1 cellular context compared by ENCODE assay signal in genomic region chr7:64794171-64794844, GRCh38.
A peak's percentile ranks its signal among the peaks of the same experiment; 100 is the strongest.
TF ChIP-seq lines count a peak whose summit lies in the region.

TSS of gene ZNF138 (plus strand) at chr7:64794428. CDS start at chr7:64794569, 141 bp downstream.

TF ChIP-seq in GM12878, 131 proteins besides CTCF, POLR2A, EP300 and RAD21 (continued from another document and continues in another):
- TF ChIP-seq SKIL (IDR thresholded peaks at IDR 0.05; ENCODE audit: low read depth, poor library complexity, severe bottlenecking) = peak; percentile 39
- no peak for TF ChIP-seq WRNIP1 (IDR thresholded peaks at IDR 0.05; ENCODE audit: borderline replicate concordance, low read depth, low read length)
- no peak; the same call in 1 of the 2 replicates for TF ChIP-seq NFYA (IDR thresholded peaks at IDR 0.05; ENCODE audit: borderline replicate concordance, low read depth, low read length)
- peak; percentile 41 to 69; a peak in 2 of 4 replicates for TF ChIP-seq BHLHE40 (IDR thresholded peaks at IDR 0.05; ENCODE audit: borderline replicate concordance in 1 of 2, low read depth in 2 of 2, low read length in 1 of 2)
- TF ChIP-seq E2F4 (IDR thresholded peaks at IDR 0.05; ENCODE audit: low read depth, low read length) = peak; percentile 82
- no peak for TF ChIP-seq BMI1 (IDR thresholded peaks at IDR 0.05; ENCODE audit: borderline replicate concordance)
- TF ChIP-seq LARP7 (IDR thresholded peaks at IDR 0.05) = peak; percentile 61; the same call in 1 of the 2 replicates
- TF ChIP-seq PBX3 (IDR thresholded peaks at IDR 0.05; ENCODE audit: insufficient replicate concordance, low read depth, low read length) = peak; percentile 95
- TF ChIP-seq USF2 (IDR thresholded peaks at IDR 0.05; ENCODE audit: borderline replicate concordance, low read depth, low read length) = no peak
- peak; percentile 69; the same call in 1 of the 2 replicates for TF ChIP-seq ASH2L (IDR thresholded peaks at IDR 0.05; ENCODE audit: borderline replicate concordance, low read depth)
- peak; percentile 84 for TF ChIP-seq FOS (IDR thresholded peaks at IDR 0.05; ENCODE audit: borderline replicate concordance, extremely low read depth, insufficient read length)
- TF ChIP-seq ATF7 (IDR thresholded peaks at IDR 0.05; ENCODE audit: low read depth) = peak; percentile 78
- TF ChIP-seq RELB (IDR thresholded peaks at IDR 0.05; ENCODE audit: low read depth) = 0 out of 2 replicates have a peak, but pooled peaks have one; percentile 36
- no peak for TF ChIP-seq SUPT20H (IDR thresholded peaks at IDR 0.05; ENCODE audit: borderline replicate concordance, control insufficient read depth, low read depth, low read length)
- TF ChIP-seq SRF (IDR thresholded peaks at IDR 0.05; ENCODE audit: low read depth in 2 of 2, low read length in 2 of 2) = 0 out of 4 replicates have a peak, but pooled peaks have one; percentile 26 to 50
- no peak for TF ChIP-seq BCL11A (IDR thresholded peaks at IDR 0.05; ENCODE audit: low read depth, low read length)
- peak; percentile 71 for TF ChIP-seq CEBPZ (IDR thresholded peaks at IDR 0.05; ENCODE audit: low read depth, low read length)
- TF ChIP-seq IRF5 (IDR thresholded peaks at IDR 0.05; ENCODE audit: borderline replicate concordance) = no peak
- TF ChIP-seq IKZF2 (IDR thresholded peaks at IDR 0.05) = peak in 1 of 2 experiments; percentile 34; a peak in 1 of 4 replicates
- no peak for TF ChIP-seq ETV6 (conservative IDR thresholded peaks at IDR 0.05 in 1 of 2, IDR thresholded peaks at IDR 0.05 in 1 of 2; ENCODE audit: borderline replicate concordance in 1 of 2, low read depth in 1 of 2)
- peak; percentile 83 for TF ChIP-seq NBN (IDR thresholded peaks at IDR 0.05)
- no peak; the same call in 1 of the 2 replicates for TF ChIP-seq MTA3 (IDR thresholded peaks at IDR 0.05; ENCODE audit: borderline replicate concordance, low read length)
- TF ChIP-seq CBX3 (IDR thresholded peaks at IDR 0.05; ENCODE audit: borderline replicate concordance, low read depth) = no peak
- no peak for TF ChIP-seq NR2C1 (IDR thresholded peaks at IDR 0.05)
- TF ChIP-seq TARDBP (IDR thresholded peaks at IDR 0.05; ENCODE audit: borderline replicate concordance) = peak; percentile 42; the same call in 1 of the 2 replicates
- peak; percentile 90 for TF ChIP-seq SMARCA5 (IDR thresholded peaks at IDR 0.05)
- TF ChIP-seq TAF1 (IDR thresholded peaks at IDR 0.05; ENCODE audit: borderline replicate concordance, low read depth, low read length) = peak; percentile 68
- TF ChIP-seq RBBP5 (conservative IDR thresholded peaks at IDR 0.05) = no peak; the same call in 1 of the 2 replicates
- TF ChIP-seq GATAD2B (conservative IDR thresholded peaks at IDR 0.05; ENCODE audit: low read depth) = peak; percentile 63; the same call in 1 of the 2 replicates
- no peak for TF ChIP-seq STAT1 (conservative IDR thresholded peaks at IDR 0.05)
- 0 out of 2 replicates have a peak, but pooled peaks have one; percentile 26 for TF ChIP-seq ZNF207 (IDR thresholded peaks at IDR 0.05; ENCODE audit: borderline replicate concordance)
- TF ChIP-seq HDAC6 (IDR thresholded peaks at IDR 0.05; ENCODE audit: unreplicated experiment) = no peak
- no peak for TF ChIP-seq EZH2 (IDR thresholded peaks at IDR 0.05; ENCODE audit: borderline replicate concordance, control insufficient read depth, low read depth, low read length)
- TF ChIP-seq NKRF (conservative IDR thresholded peaks at IDR 0.05) = peak; percentile 91
- no peak for TF ChIP-seq KAT2A (conservative IDR thresholded peaks at IDR 0.05; ENCODE audit: control insufficient read depth, low read depth, low read length)
- no peak for TF ChIP-seq MYB (IDR thresholded peaks at IDR 0.05; ENCODE audit: borderline replicate concordance, low read depth, low read length)
- no peak for TF ChIP-seq SUZ12 (IDR thresholded peaks at IDR 0.05; ENCODE audit: unreplicated experiment)
- no peak for TF ChIP-seq FOXM1 (IDR thresholded peaks at IDR 0.05; ENCODE audit: low read depth, low read length)
- TF ChIP-seq E4F1 (IDR thresholded peaks at IDR 0.05; ENCODE audit: borderline replicate concordance, partially characterized antibody) = no peak
- TF ChIP-seq STAT3 (IDR thresholded peaks at IDR 0.05; ENCODE audit: low read depth, low read length) = no peak
- TF ChIP-seq MEF2A (IDR thresholded peaks at IDR 0.05; ENCODE audit: insufficient read depth, low read depth, low read length) = no peak
- TF ChIP-seq TBL1XR1 (IDR thresholded peaks at IDR 0.05; ENCODE audit: low read depth, low read length) = no peak
- peak; percentile 21 for TF ChIP-seq RELA (IDR thresholded peaks at IDR 0.05; ENCODE audit: borderline replicate concordance, partially characterized antibody)
- TF ChIP-seq CREB1 (IDR thresholded peaks at IDR 0.05; ENCODE audit: low read depth) = peak; percentile 94
